ENCODE assay signal across 1 cellular context in genomic region chr1:204321051-204321450, GRCh38.
TF ChIP-seq lines count a peak whose summit lies in the region.

No MANE protein-coding gene starts in this region.

TF ChIP-seq in K562, 482 proteins besides CTCF, POLR2A, EP300 and RAD21:
- TF ChIP-seq MCM5 (IDR thresholded peaks at IDR 0.05; ENCODE audit: low read depth) (no peak), ZFP36 (IDR thresholded peaks at IDR 0.05; ENCODE audit: low read depth, low read length, partially characterized antibody) (peak; percentile 86), BCOR (IDR thresholded peaks at IDR 0.05) (peak; percentile 65; the same call in 1 of the 2 replicates), RBM25 (IDR thresholded peaks at IDR 0.05; ENCODE audit: low read depth, low read length, severe bottlenecking) (peak; percentile 59), ZBTB17 (CRISPR knock-in tag; IDR thresholded peaks at IDR 0.05) (no peak), TCF7 (IDR thresholded peaks at IDR 0.05; ENCODE audit: borderline replicate concordance) (no peak), PHB2 (IDR thresholded peaks at IDR 0.05; ENCODE audit: low read depth) (no peak)
TF ChIP-seq in K562: peak in this region for 3.
